9 cellular contexts compared by ENCODE assay signal in genomic region chr12:89073027-89073398, GRCh38.
A peak's percentile ranks its signal among the peaks of the same experiment; 100 is the strongest.
DNase-seq lines count a peak whose midpoint lies in the region; ATAC-seq, FAIRE-seq and TF ChIP-seq lines count a peak whose summit lies in the region.
"Had no signal": no experiment of that assay in that cellular context is flagged by ENCODE, and none has a peak within 500 bp of the region (broad histone marks: within the 10 kb centered on the region; RNA-seq: fewer than 3 reads in every experiment).

No MANE protein-coding gene starts in this region.

- H3K27me3 Mint-ChIP-seq in nephron (ENCODE audit: low read depth): no peaks in the 10 kb centered on the region
- H3K27me3 Mint-ChIP-seq: naive thymus-derived CD8-positive, alpha-beta T cell had no signal

- DNase-seq in DMS53 treated with DMSO at 0.1 percent for 48 hours (lab: John Stamatoyannopoulos, UW; ENCODE audit: unreplicated experiment) (peak; percentile 94), LHCN-M2 (ENCODE audit: low read depth) (peak; percentile 63), body of pancreas (peak; percentile 26 to 77 (median 37)), sciatic nerve (ENCODE audit: low spot score) (no peak), GM12891 (ENCODE audit: insufficient read length, low spot score) (no peak), GM13977 (ENCODE audit: low spot score) (no peak), RKO (ENCODE audit: low spot score) (no peak)
- DNase-seq: naive thymus-derived CD8-positive, alpha-beta T cell had no signal

- peak overlapping the region in 3 of 4 donors; percentile 2 to 83 (median 57) for H3K27ac ChIP-seq in body of pancreas

- no peaks in the 10 kb centered on the region for H3K9me3 ChIP-seq in body of pancreas

- ATAC-seq in body of pancreas (peak; percentile 93), sciatic nerve (no peak)
- ATAC-seq: naive thymus-derived CD8-positive, alpha-beta T cell had no signal

- H3K4me1 ChIP-seq in body of pancreas: peaks cover 7% of the 10 kb centered on the region

- no peaks in the 10 kb centered on the region for H3K4me1 Mint-ChIP-seq in nephron
- H3K4me1 Mint-ChIP-seq: naive thymus-derived CD8-positive, alpha-beta T cell had no signal

- no peaks in the 10 kb centered on the region for H3K9me3 Mint-ChIP-seq in nephron
- H3K9me3 Mint-ChIP-seq: naive thymus-derived CD8-positive, alpha-beta T cell had no signal

- TF ChIP-seq CTCF in body of pancreas (IDR thresholded peaks at IDR 0.05) (peak in 1 of 7 experiments; percentile 0), nephron (IDR thresholded peaks at IDR 0.05; ENCODE audit: unreplicated experiment in 3 of 3) (no peak), GM13977 (IDR thresholded peaks at IDR 0.05; ENCODE audit: extremely low read depth, insufficient read depth, missing control alignments) (no peak)

- no peak overlapping the region for H3K4me3 ChIP-seq in body of pancreas

- no peak overlapping the region for H3K4me3 Mint-ChIP-seq in nephron
- H3K4me3 Mint-ChIP-seq: naive thymus-derived CD8-positive, alpha-beta T cell had no signal

- H3K36me3 Mint-ChIP-seq in nephron (ENCODE audit: low read depth): no peaks in the 10 kb centered on the region
- H3K36me3 Mint-ChIP-seq: naive thymus-derived CD8-positive, alpha-beta T cell had no signal

- WGBS in body of pancreas, 2 donors: 25% methylated on average over 1 of the region's 1 CpG

- H3K27me3 ChIP-seq in body of pancreas: no peaks in the 10 kb centered on the region

- FAIRE-seq in GM12891 (lab: Jason Lieb, UNC): no peak

- H3K36me3 ChIP-seq in body of pancreas (replicated peaks in 1 of 2; ENCODE audit: insufficient read depth in 1 of 2, low read depth in 2 of 2): no peaks in the 10 kb centered on the region

- H3K27ac Mint-ChIP-seq in nephron: peak overlapping the region; percentile 65 to 76 (median 68)
- H3K27ac Mint-ChIP-seq: naive thymus-derived CD8-positive, alpha-beta T cell had no signal

- intact Hi-C loops in body of pancreas (cut with DNase I): no loop called here
- intact Hi-C loops in sciatic nerve (cut with DNase I): no loop called here

- in situ Hi-C loops in GM13977 (cut with MboI; ENCODE audit: low pct_unique_long_range_greater_than_20kb, low sequenced_read_pairs, unreplicated experiment): no loop called here

- TF ChIP-seq POLR2A in body of pancreas (IDR thresholded peaks at IDR 0.05): no peak
- TF ChIP-seq POLR2A in GM12891 (IDR thresholded peaks at IDR 0.05; ENCODE audit: low read depth, low read length): no peak

TF ChIP-seq in GM12891, 5 proteins besides CTCF, POLR2A, EP300 and RAD21:
- TF ChIP-seq PAX5 (IDR thresholded peaks at IDR 0.05; ENCODE audit: insufficient read depth, low read length, severe bottlenecking): no peak
- no peak for TF ChIP-seq TAF1 (IDR thresholded peaks at IDR 0.05; ENCODE audit: low read depth, low read length)
- TF ChIP-seq SPI1 (IDR thresholded peaks at IDR 0.05; ENCODE audit: low read depth, low read length): no peak
- TF ChIP-seq POU2F2 (IDR thresholded peaks at IDR 0.05; ENCODE audit: low read depth, low read length): no peak
- TF ChIP-seq POLR2AphosphoS5 (IDR thresholded peaks at IDR 0.05; ENCODE audit: low read depth, low read length): no peak

Comparison
In these comparisons a context has a peak if more than half of its experiments do, and no peak if none do; other contexts are left out.
1. DNase-seq: peak in DMS53 treated with DMSO at 0.1 percent for 48 hours (single experiment), LHCN-M2 (single experiment) and body of pancreas (4 of 4); none in sciatic nerve (single experiment), GM12891 (single experiment), GM13977 (single experiment) and RKO (single experiment).